ENCODE assay signal across 1 cellular context in the genomic region with DNA sequence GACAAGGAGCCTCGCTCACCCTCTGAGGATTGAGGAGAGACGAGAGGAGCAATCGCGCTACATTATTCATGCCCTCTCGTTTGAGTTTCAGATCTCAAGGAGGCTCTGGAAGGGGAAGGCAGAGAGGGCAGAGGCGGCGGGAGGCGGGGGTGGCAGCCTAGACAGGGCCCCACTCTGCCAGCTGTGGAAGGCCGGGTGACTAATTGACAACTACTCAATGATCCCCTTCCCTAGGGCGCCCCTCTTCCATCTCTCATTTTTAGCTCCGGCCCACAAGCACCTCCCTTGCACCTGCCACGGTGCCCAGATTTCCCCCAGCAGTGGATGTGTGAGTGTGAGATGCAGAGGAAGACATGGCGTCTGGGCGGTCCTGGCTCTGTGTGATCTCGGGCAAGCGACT.
TF ChIP-seq lines count a peak whose summit lies in the region.

No MANE protein-coding gene starts in this region.

TF ChIP-seq in GM23338, 12 proteins besides CTCF, POLR2A, EP300 and RAD21:
- TF ChIP-seq ZNF462 (CRISPR knock-in tag; IDR thresholded peaks at IDR 0.05) (no peak), ZNF331 (CRISPR knock-in tag; IDR thresholded peaks at IDR 0.05; ENCODE audit: low read depth) (no peak), REST (IDR thresholded peaks at IDR 0.05; ENCODE audit: unreplicated experiment) (no peak), ETS1 (IDR thresholded peaks at IDR 0.05) (no peak), ZNF114 (CRISPR knock-in tag; IDR thresholded peaks at IDR 0.05) (no peak)
